Comparison of ENCODE assay signal across 9 cellular contexts in the genomic region with DNA sequence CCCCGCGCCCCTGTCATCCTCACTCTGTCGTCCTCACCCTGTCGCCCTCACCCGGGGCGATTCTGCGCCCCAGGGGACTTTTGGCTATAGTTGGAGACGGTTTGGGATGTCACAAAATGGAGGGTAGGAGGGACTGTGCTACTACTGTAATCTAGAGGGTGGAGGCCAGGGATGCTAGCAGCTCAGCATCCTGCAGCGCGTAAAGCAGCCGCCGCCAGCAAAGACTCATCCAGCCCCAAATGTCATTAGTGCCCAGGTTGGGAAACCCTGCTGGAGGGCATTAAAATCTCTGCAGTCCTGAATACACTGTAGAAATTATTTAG. TPM values are rescaled to one million over a fixed set of nuclear protein-coding genes. Genes with fewer than 3 reads are reported as not detected.
DNase-seq lines count a peak whose midpoint lies in the region; ATAC-seq, FAIRE-seq and TF ChIP-seq lines count a peak whose summit lies in the region.
"Had no signal": no experiment of that assay in that cellular context is flagged by ENCODE, and none has a peak within 500 bp of the region (broad histone marks: within the 10 kb centered on the region; RNA-seq: fewer than 3 reads in every experiment).

No MANE protein-coding gene starts in this region.

- H3K9me3 Mint-ChIP-seq in activated T-helper 2 cell treated with anti-CD3 and anti-CD28 coated beads, Interferon-gamma antibody, Interleukin-2, Interleukin-4, amounts not matched to agents 10 μg/mL and 5 μg/mL and 100 μg/mL, durations not matched to agents 14 hours and 24 hours and 36 hours: peaks cover 18% of the 10 kb centered on the region
- H3K9me3 Mint-ChIP-seq in stimulated activated naive CD8-positive, alpha-beta T cell treated with anti-CD3 and anti-CD28 coated beads, Interleukin-15, amount 100 ng/mL, for 72 hours: peaks cover 5 to 13% of the 10 kb centered on the region in 2 donors

- H3K27me3 ChIP-seq in iPS-18a (ENCODE audit: control insufficient read depth, insufficient read depth, low read length): no peaks in the 10 kb centered on the region

- FAIRE-seq in GM12891 (lab: Jason Lieb, UNC): no peak
- FAIRE-seq: islet of Langerhans had no signal

- CTCF ChIA-PET in AG04449 (lab: Yijun Ruan, JAX): interaction anchor here (1.5 to 2.4 kb wide), 2 partner anchors 11 to 611 kb away, joined by 4 to 10 read pairs; a partner anchor contains a TSS

- TF ChIP-seq POLR2A in GM12891 (IDR thresholded peaks at IDR 0.05; ENCODE audit: low read depth, low read length): no peak

- TF ChIP-seq CTCF in AG04449 (IDR thresholded peaks at IDR 0.05; ENCODE audit: insufficient read depth, low read length, missing control alignments): no peak
- TF ChIP-seq CTCF in GM20000 (IDR thresholded peaks at IDR 0.05; ENCODE audit: extremely low read depth, missing control alignments): no peak

- H3K4me1 ChIP-seq in iPS-18a (ENCODE audit: control insufficient read depth, low read depth, low read length): peaks cover 4% of the 10 kb centered on the region

- POLR2A ChIA-PET in AG04449 (lab: Yijun Ruan, JAX): interaction anchor here (0.6 to 1.0 kb wide), 6 partner anchors 10 to 1012 kb away, joined by 3 to 4 read pairs (median 4); no protein-coding TSS in a partner anchor

- H3K4me1 Mint-ChIP-seq in activated T-helper 2 cell treated with anti-CD3 and anti-CD28 coated beads, Interferon-gamma antibody, Interleukin-2, Interleukin-4, amounts not matched to agents 10 μg/mL and 5 μg/mL and 100 μg/mL, durations not matched to agents 14 hours and 24 hours and 36 hours (ENCODE audit: low read depth): peaks cover 9% of the 10 kb centered on the region
- H3K4me1 Mint-ChIP-seq in stimulated activated naive CD8-positive, alpha-beta T cell treated with anti-CD3 and anti-CD28 coated beads, Interleukin-15, amount 100 ng/mL, for 72 hours: peaks cover 17% of the 10 kb centered on the region

- H3K9me3 ChIP-seq in iPS-18a (ENCODE audit: control insufficient read depth, low read depth, low read length): peaks cover 4% of the 10 kb centered on the region

- H3K36me3 ChIP-seq in iPS-18a (ENCODE audit: control insufficient read depth, low read depth, low read length): peaks cover 11% of the 10 kb centered on the region

- no peak for DNase-seq in AG04449 (ENCODE audit: low read depth, low spot score)
- DNase-seq in HCEC 1CT: peak; percentile 2
- DNase-seq in activated T-helper 2 cell treated with anti-CD3 and anti-CD28 coated beads, Interferon-gamma antibody, Interleukin-2, Interleukin-4, amounts not matched to agents 10 μg/mL and 5 μg/mL and 100 μg/mL, durations not matched to agents 14 hours and 24 hours and 36 hours (ENCODE audit: low spot score): no peak
- no peak for DNase-seq in stimulated activated naive CD8-positive, alpha-beta T cell treated with anti-CD3 and anti-CD28 coated beads, Interleukin-15, amount 100 ng/mL, for 72 hours
- no peak for DNase-seq in GM20000 (ENCODE audit: low spot score)
- no peak for DNase-seq in GM12891 (ENCODE audit: insufficient read length, low spot score)
- DNase-seq in NCI-H748 treated with DMSO at 0.1 percent for 48 hours (lab: John Stamatoyannopoulos, UW): no peak

- H3K9ac ChIP-seq in iPS-18a (ENCODE audit: low read length): peak overlapping the region; percentile 70

- H3K4me3 Mint-ChIP-seq in activated T-helper 2 cell treated with anti-CD3 and anti-CD28 coated beads, Interferon-gamma antibody, Interleukin-2, Interleukin-4, amounts not matched to agents 10 μg/mL and 5 μg/mL and 100 μg/mL, durations not matched to agents 14 hours and 24 hours and 36 hours (ENCODE audit: low read depth): peak overlapping the region; percentile 94
- peak overlapping the region; percentile 88 to 98 for H3K4me3 Mint-ChIP-seq in stimulated activated naive CD8-positive, alpha-beta T cell treated with anti-CD3 and anti-CD28 coated beads, Interleukin-15, amount 100 ng/mL, for 72 hours

- intact Hi-C loops in activated T-helper 2 cell treated with anti-CD3 and anti-CD28 coated beads, Interferon-gamma antibody, Interleukin-2, Interleukin-4, amounts not matched to agents 10 μg/mL and 5 μg/mL and 100 μg/mL, durations not matched to agents 14 hours and 24 hours and 36 hours (cut with micrococcal nuclease): no loop called here

- H3K36me3 Mint-ChIP-seq in activated T-helper 2 cell treated with anti-CD3 and anti-CD28 coated beads, Interferon-gamma antibody, Interleukin-2, Interleukin-4, amounts not matched to agents 10 μg/mL and 5 μg/mL and 100 μg/mL, durations not matched to agents 14 hours and 24 hours and 36 hours (ENCODE audit: low read depth): peaks cover 50% of the 10 kb centered on the region

- peak overlapping the region; percentile 93 for H3K4me3 ChIP-seq in AG04449 (ENCODE audit: low read depth, low read length)
- peak overlapping the region; percentile 96 for H3K4me3 ChIP-seq in iPS-18a (ENCODE audit: low read length)

- H3K27me3 Mint-ChIP-seq in activated T-helper 2 cell treated with anti-CD3 and anti-CD28 coated beads, Interferon-gamma antibody, Interleukin-2, Interleukin-4, amounts not matched to agents 10 μg/mL and 5 μg/mL and 100 μg/mL, durations not matched to agents 14 hours and 24 hours and 36 hours (ENCODE audit: low read depth): no peaks in the 10 kb centered on the region
- no peaks in the 10 kb centered on the region for H3K27me3 Mint-ChIP-seq in stimulated activated naive CD8-positive, alpha-beta T cell treated with anti-CD3 and anti-CD28 coated beads, Interleukin-15, amount 100 ng/mL, for 72 hours

- no peak overlapping the region for H3K27ac ChIP-seq in iPS-18a (ENCODE audit: low read length)

- peak; percentile 41 for ATAC-seq in stimulated activated naive CD8-positive, alpha-beta T cell treated with anti-CD3 and anti-CD28 coated beads, Interleukin-15, amount 100 ng/mL, for 72 hours

- H3K27ac Mint-ChIP-seq in activated T-helper 2 cell treated with anti-CD3 and anti-CD28 coated beads, Interferon-gamma antibody, Interleukin-2, Interleukin-4, amounts not matched to agents 10 μg/mL and 5 μg/mL and 100 μg/mL, durations not matched to agents 14 hours and 24 hours and 36 hours: peak overlapping the region; percentile 86
- peak overlapping the region; percentile 96 to 97 for H3K27ac Mint-ChIP-seq in stimulated activated naive CD8-positive, alpha-beta T cell treated with anti-CD3 and anti-CD28 coated beads, Interleukin-15, amount 100 ng/mL, for 72 hours

TF ChIP-seq in GM12891, 5 proteins besides CTCF, POLR2A, EP300 and RAD21:
- no peak for TF ChIP-seq POU2F2 (IDR thresholded peaks at IDR 0.05; ENCODE audit: low read depth, low read length)
- TF ChIP-seq SPI1 (IDR thresholded peaks at IDR 0.05; ENCODE audit: low read depth, low read length): no peak
- no peak for TF ChIP-seq POLR2AphosphoS5 (IDR thresholded peaks at IDR 0.05; ENCODE audit: low read depth, low read length)
- TF ChIP-seq TAF1 (IDR thresholded peaks at IDR 0.05; ENCODE audit: low read depth, low read length): no peak

RNA-seq across cellular contexts. Expression of a gene that starts 0.4 kb away (rescaled TPM):
- total RNA-seq in activated T-helper 2 cell treated with anti-CD3 and anti-CD28 coated beads, Interferon-gamma antibody, Interleukin-2, Interleukin-4, amounts not matched to agents 10 μg/mL and 5 μg/mL and 100 μg/mL, durations not matched to agents 14 hours and 24 hours and 36 hours: 9.2 and 9.4 TPM in 2 replicates
- 1.9 TPM for polyA plus RNA-seq in GM12891 (2012; ENCODE audit: low read depth, missing spikeins)

RNA-seq across cellular contexts. Expression of a gene that starts 11.4 kb away (rescaled TPM):
- total RNA-seq in activated T-helper 2 cell treated with anti-CD3 and anti-CD28 coated beads, Interferon-gamma antibody, Interleukin-2, Interleukin-4, amounts not matched to agents 10 μg/mL and 5 μg/mL and 100 μg/mL, durations not matched to agents 14 hours and 24 hours and 36 hours: not detected in 2 replicates
- 0.23 TPM for polyA plus RNA-seq in GM12891 (2012; ENCODE audit: low read depth, missing spikeins)

RNA-seq across cellular contexts. Expression of a gene that starts 20.7 kb away (rescaled TPM):
- not detected in 2 replicates for total RNA-seq in activated T-helper 2 cell treated with anti-CD3 and anti-CD28 coated beads, Interferon-gamma antibody, Interleukin-2, Interleukin-4, amounts not matched to agents 10 μg/mL and 5 μg/mL and 100 μg/mL, durations not matched to agents 14 hours and 24 hours and 36 hours
- 0.22 TPM for polyA plus RNA-seq in GM12891 (2012; ENCODE audit: low read depth, missing spikeins)

RNA-seq across cellular contexts. Expression of a gene that starts 29.9 kb away (rescaled TPM):
- total RNA-seq in activated T-helper 2 cell treated with anti-CD3 and anti-CD28 coated beads, Interferon-gamma antibody, Interleukin-2, Interleukin-4, amounts not matched to agents 10 μg/mL and 5 μg/mL and 100 μg/mL, durations not matched to agents 14 hours and 24 hours and 36 hours: not detected in 2 replicates
- not detected for polyA plus RNA-seq in GM12891 (2012; ENCODE audit: low read depth, missing spikeins)

RNA-seq across cellular contexts. Expression of a gene that starts 39.5 kb away (rescaled TPM):
- total RNA-seq in activated T-helper 2 cell treated with anti-CD3 and anti-CD28 coated beads, Interferon-gamma antibody, Interleukin-2, Interleukin-4, amounts not matched to agents 10 μg/mL and 5 μg/mL and 100 μg/mL, durations not matched to agents 14 hours and 24 hours and 36 hours: not detected in 2 replicates
- polyA plus RNA-seq in GM12891 (2012; ENCODE audit: low read depth, missing spikeins): not detected
